Comparison of ENCODE assay signal across 1 cellular context in the genomic region with DNA sequence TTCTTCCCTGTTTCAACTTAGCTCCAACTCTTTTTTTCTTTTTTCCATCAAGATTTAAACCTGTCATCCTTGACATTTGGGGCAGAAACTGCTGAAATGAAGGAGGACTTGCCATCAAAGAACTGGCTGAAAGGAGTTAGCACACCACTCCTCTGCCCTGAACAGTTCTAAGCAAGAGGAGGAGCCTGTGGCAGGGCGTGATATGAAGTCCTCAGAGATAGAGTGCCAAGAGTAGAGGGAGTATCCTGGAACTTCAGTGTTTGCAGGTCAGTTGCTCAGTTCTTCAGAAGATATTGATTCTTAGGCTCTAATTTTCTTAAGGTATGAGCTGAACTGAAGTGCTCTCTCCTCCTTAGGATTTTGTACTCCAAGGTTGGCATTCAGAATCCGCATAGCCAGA.
TF ChIP-seq lines count a peak whose summit lies in the region.

No MANE protein-coding gene starts in this region.

TF ChIP-seq in K562, 482 proteins besides CTCF, POLR2A, EP300 and RAD21:
- no peak for TF ChIP-seq CC2D1A (IDR thresholded peaks at IDR 0.05)
- TF ChIP-seq CBX8 (IDR thresholded peaks at IDR 0.05; ENCODE audit: borderline replicate concordance, extremely low read depth, low read depth, low read length, poor library complexity, severe bottlenecking), result no peak
- no peak for TF ChIP-seq GABPB2 (CRISPR knock-in tag; conservative IDR thresholded peaks at IDR 0.05)
- no peak for TF ChIP-seq ARNT (IDR thresholded peaks at IDR 0.05)
